In the genomic region with DNA sequence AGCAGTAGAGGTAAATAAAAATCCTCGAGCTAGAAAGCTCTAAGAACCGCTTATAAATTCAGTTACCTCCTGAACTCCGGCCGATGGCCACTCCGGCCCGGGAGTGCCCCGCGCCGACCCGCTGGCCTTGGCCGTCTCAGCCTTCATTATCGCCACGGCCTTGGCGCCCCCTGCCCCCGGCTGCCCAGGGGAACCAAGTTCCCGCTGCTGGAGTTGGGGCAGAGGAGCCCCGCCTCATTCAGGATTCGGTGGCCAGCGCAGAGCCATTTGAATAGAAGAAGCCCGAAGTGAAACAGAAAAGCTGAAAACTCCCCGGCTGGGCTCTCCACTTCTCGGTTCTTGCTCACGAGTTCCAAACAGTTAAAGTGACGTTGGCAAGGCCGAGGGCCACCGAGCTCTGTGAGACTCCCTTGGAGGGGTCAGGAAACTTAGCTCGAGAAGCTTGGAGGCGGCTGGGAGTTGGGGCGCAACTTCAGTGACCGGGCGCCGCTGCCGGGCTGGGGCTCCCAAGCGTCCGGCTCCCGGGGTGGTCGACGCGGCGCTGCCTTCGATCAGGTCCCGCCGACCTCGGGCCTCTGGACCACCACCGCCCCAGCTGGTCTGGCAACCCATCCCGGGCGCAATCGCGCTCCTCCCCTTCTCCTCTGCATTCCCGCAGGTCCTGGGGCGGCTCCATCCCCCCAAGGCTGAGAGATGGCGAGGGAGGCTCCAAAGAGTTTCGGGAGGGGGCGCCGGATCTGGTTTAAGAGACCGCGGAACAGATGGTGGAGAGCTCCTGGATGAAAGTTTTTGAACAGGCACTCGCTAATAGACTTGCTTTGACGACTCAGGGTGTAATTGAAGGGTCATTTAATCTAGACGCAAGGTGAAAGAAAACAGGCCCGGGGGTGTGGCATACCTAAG, we compare ENCODE assay signal across 9 cellular contexts. TPM values are rescaled to one million over a fixed set of nuclear protein-coding genes. Genes with fewer than 3 reads are reported as not detected.
DNase-seq lines count a peak whose midpoint lies in the region; ATAC-seq and TF ChIP-seq lines count a peak whose summit lies in the region.
"Had no signal": no experiment of that assay in that cellular context is flagged by ENCODE, and none has a peak within 500 bp of the region (broad histone marks: within the 10 kb centered on the region; RNA-seq: fewer than 3 reads in every experiment).

No MANE protein-coding gene starts in this region.

- no peak overlapping the region for H3K9ac ChIP-seq in NT2/D1 (ENCODE audit: insufficient read length, low read depth)

- no peak for TF ChIP-seq CTCF in hepatocyte (IDR thresholded peaks at IDR 0.05; ENCODE audit: poor library complexity)

- peaks cover 100% of the 10 kb centered on the region for H3K27me3 ChIP-seq in NT2/D1 (ENCODE audit: insufficient read depth, insufficient read length)
- H3K27me3 ChIP-seq in hepatocyte: peaks cover 100% of the 10 kb centered on the region

- WGBS in hepatocyte (ENCODE audit: low lambda C conversion rate, missing lambda C conversion rate): under 1% methylated on average over 60 of the region's 61 CpGs

- no peaks in the 10 kb centered on the region for H3K9me2 ChIP-seq in hepatocyte (replicated peaks; ENCODE audit: insufficient read depth)

- H3K9me3 ChIP-seq in NT2/D1 (ENCODE audit: insufficient read depth, low read length) (no peaks in the 10 kb centered on the region), hepatocyte (ENCODE audit: low read depth) (no peaks in the 10 kb centered on the region)

- H3K27ac ChIP-seq in hepatocyte: no peak overlapping the region

- H3K36me3 ChIP-seq in NT2/D1 (ENCODE audit: insufficient read depth, insufficient read length, low read length) (no peaks in the 10 kb centered on the region), hepatocyte (replicated peaks; ENCODE audit: insufficient read depth, low read depth) (no peaks in the 10 kb centered on the region)

- DNase-seq in NT2/D1 (ENCODE audit: low read depth, low spot score) (no peak), hepatocyte (ENCODE audit: low spot score) (peak; percentile 15), skeletal muscle cell (ENCODE audit: low read depth) (no peak), cerebellum (ENCODE audit: low spot score) (no peak)
- DNase-seq in activated T-cell treated with anti-CD3 and anti-CD28 coated beads, Interleukin-2, amount 50 U/mL, for 1 hour: no peak
- DNase-seq: activated gamma-delta T cell treated with Interleukin-2 at 50 U/mL for 16 hours had no signal

- peak; percentile 66 for ATAC-seq in GM18873 (IDR thresholded peaks at IDR 0.05; ENCODE audit: low FRiP score, unreplicated experiment)
- ATAC-seq in GM21367 (IDR thresholded peaks at IDR 0.05; ENCODE audit: unreplicated experiment): no peak
- no peak for ATAC-seq in HG03342 (IDR thresholded peaks at IDR 0.05; ENCODE audit: unreplicated experiment)

- H2AFZ ChIP-seq in hepatocyte: peak overlapping the region; percentile 53

- H4K20me1 ChIP-seq in hepatocyte (ENCODE audit: insufficient read depth, poor library complexity, severe bottlenecking): no peaks in the 10 kb centered on the region

- H3K4me1 ChIP-seq in NT2/D1 (ENCODE audit: insufficient read depth, insufficient read length) (peaks cover 3% of the 10 kb centered on the region), hepatocyte (ENCODE audit: insufficient read depth) (peaks cover 18% of the 10 kb centered on the region)

- peak overlapping the region; percentile 96 for H3K4me2 ChIP-seq in hepatocyte

- H3K79me2 ChIP-seq in hepatocyte: no peaks in the 10 kb centered on the region

- peak overlapping the region; percentile 34 for H3K4me3 ChIP-seq in NT2/D1 (ENCODE audit: insufficient read length, low read depth)
- H3K4me3 ChIP-seq in hepatocyte: peak overlapping the region; percentile 74
- H3K4me3 ChIP-seq in skeletal muscle cell (ENCODE audit: low read depth, low read length): peak overlapping the region; percentile 41

RNA-seq across cellular contexts. Expression of a gene that starts 5.8 kb away (rescaled TPM):
- total RNA-seq in hepatocyte: not detected in 2 replicates
- polyA plus RNA-seq in hepatocyte: 0.13 and 0.19 TPM in 2 replicates
- total RNA-seq in cerebellum: not detected
